ENCODE assay signal across 18 cellular contexts in genomic region chr5:91123291-91123690, GRCh38.
DNase-seq lines count a peak whose midpoint lies in the region; ATAC-seq and TF ChIP-seq lines count a peak whose summit lies in the region.
"Had no signal": no experiment of that assay in that cellular context is flagged by ENCODE, and none has a peak within 500 bp of the region (broad histone marks: within the 10 kb centered on the region; RNA-seq: fewer than 3 reads in every experiment).

No MANE protein-coding gene starts in this region.

- H3K4me1 ChIP-seq in left ventricle myocardium inferior: peaks cover 85% of the 10 kb centered on the region
- H3K4me1 ChIP-seq in mesendoderm (ENCODE audit: control insufficient read depth, low read depth, low read length): no peaks in the 10 kb centered on the region
- H3K4me1 ChIP-seq in stomach smooth muscle (ENCODE audit: control insufficient read depth, insufficient read depth, low read length): peaks cover 51% of the 10 kb centered on the region
- H3K4me1 ChIP-seq: BLaER1 had no signal

- H3K18ac ChIP-seq in mesendoderm (ENCODE audit: low read length): no peak overlapping the region

- H3K9ac ChIP-seq in mesendoderm (ENCODE audit: low read length) (no peak overlapping the region), stomach smooth muscle (ENCODE audit: low read length in 2 of 2) (no peak overlapping the region)
- H3K9ac ChIP-seq: BLaER1 had no signal

- no peaks in the 10 kb centered on the region for H3K27me3 Mint-ChIP-seq in stimulated activated naive B cell treated with anti-CD40 and anti-IgM and Interleukin-4, amounts not matched to agents 10 μg/mL and 1 μg/mL and 100 μg/mL, for 72 hours
- H3K27me3 Mint-ChIP-seq: CD4-positive, alpha-beta memory T cell had no signal

- H3K9me3 ChIP-seq in left ventricle myocardium inferior (replicated peaks) (no peaks in the 10 kb centered on the region), stomach smooth muscle (ENCODE audit: control insufficient read depth in 2 of 2, low read length in 2 of 2) (no peaks in the 10 kb centered on the region)
- H3K9me3 ChIP-seq: A549, BLaER1 had no signal

- H2AK5ac ChIP-seq in mesendoderm (ENCODE audit: low read length): no peak overlapping the region

- H4K5ac ChIP-seq in mesendoderm (ENCODE audit: low read length): no peak overlapping the region

- TF ChIP-seq CTCF in left ventricle myocardium inferior (IDR thresholded peaks at IDR 0.05; ENCODE audit: borderline replicate concordance) (no peak), GM20000 (IDR thresholded peaks at IDR 0.05; ENCODE audit: extremely low read depth, missing control alignments) (no peak)

- H3K27ac Mint-ChIP-seq in stimulated activated naive B cell treated with anti-CD40 and anti-IgM and Interleukin-4, amounts not matched to agents 10 μg/mL and 1 μg/mL and 100 μg/mL, for 72 hours: no peak overlapping the region
- H3K27ac Mint-ChIP-seq: CD4-positive, alpha-beta memory T cell had no signal

- intact Hi-C loops in left ventricle myocardium inferior (cut with micrococcal nuclease) (no loop called here), left cardiac atrium (cut with DNase I) (loop anchor here in 1 of 2 donors (10.0 kb wide), 1 partner anchor 92 kb away; no protein-coding TSS in a partner anchor)

- no peak overlapping the region for H3K56ac ChIP-seq in mesendoderm (ENCODE audit: low read length)

- H4K8ac ChIP-seq in mesendoderm (ENCODE audit: low read depth, low read length): no peak overlapping the region

- H3K4me3 Mint-ChIP-seq in stimulated activated naive B cell treated with anti-CD40 and anti-IgM and Interleukin-4, amounts not matched to agents 10 μg/mL and 1 μg/mL and 100 μg/mL, for 72 hours: no peak overlapping the region
- H3K4me3 Mint-ChIP-seq: CD4-positive, alpha-beta memory T cell had no signal

- no peak overlapping the region for H3K4ac ChIP-seq in mesendoderm (ENCODE audit: low read depth, low read length)

- no peaks in the 10 kb centered on the region for H3K79me1 ChIP-seq in mesendoderm (ENCODE audit: low read length)

- no peaks in the 10 kb centered on the region for H3K9me3 Mint-ChIP-seq in stimulated activated naive B cell treated with anti-CD40 and anti-IgM and Interleukin-4, amounts not matched to agents 10 μg/mL and 1 μg/mL and 100 μg/mL, for 72 hours
- H3K9me3 Mint-ChIP-seq: CD4-positive, alpha-beta memory T cell had no signal

- H3K79me2 ChIP-seq in mesendoderm (ENCODE audit: control insufficient read depth, insufficient read depth, low read length): no peaks in the 10 kb centered on the region

- no peak overlapping the region for H3K23ac ChIP-seq in mesendoderm (ENCODE audit: low read length)

- WGBS in mesendoderm (ENCODE audit: extremely low coverage, insufficient coverage, low lambda C conversion rate): no CpG with 5 or more reads among the region's 3 CpGs

- H2BK5ac ChIP-seq in mesendoderm (ENCODE audit: low read length): no peak overlapping the region

- ATAC-seq in left cardiac atrium: no peak
- ATAC-seq in stimulated activated naive B cell treated with anti-CD40 and anti-IgM and Interleukin-4, amounts not matched to agents 10 μg/mL and 1 μg/mL and 100 μg/mL, for 72 hours (replicated peaks): no peak
- ATAC-seq: A549 had no signal

- no peaks in the 10 kb centered on the region for H3K27me3 ChIP-seq in left ventricle myocardium inferior (ENCODE audit: low read depth)
- no peaks in the 10 kb centered on the region for H3K27me3 ChIP-seq in mesendoderm (ENCODE audit: insufficient read depth, low read length, poor library complexity)
- no peaks in the 10 kb centered on the region for H3K27me3 ChIP-seq in stomach smooth muscle (ENCODE audit: control insufficient read depth in 1 of 2, insufficient read depth in 2 of 2, low read length in 2 of 2)
- H3K27me3 ChIP-seq: BLaER1 had no signal

- no peak for DNase-seq in left ventricle myocardium inferior
- DNase-seq in left cardiac atrium: no peak
- DNase-seq in mesendoderm: peak; percentile 55
- no peak for DNase-seq in GM20000 (ENCODE audit: low spot score)
- no peak for DNase-seq in stimulated activated naive B cell treated with anti-CD40 and anti-IgM and Interleukin-4, amounts not matched to agents 10 μg/mL and 1 μg/mL and 100 μg/mL, for 72 hours
- no peak for DNase-seq in NCI-H1417 treated with DMSO at 0.1 percent for 48 hours (lab: John Stamatoyannopoulos, UW)
- DNase-seq: CD4-positive, alpha-beta memory T cell; KBM-7; NCI-H1105; NCI-H1694 treated with DMSO at 0.1 percent for 48 hours; NCI-H2227 treated with DMSO at 0.1 percent for 48 hours; NCI-H510A treated with DMSO at 0.1 percent for 48 hours; PC-9; SIG-M5 had no signal

- H3K4me1 Mint-ChIP-seq in stimulated activated naive B cell treated with anti-CD40 and anti-IgM and Interleukin-4, amounts not matched to agents 10 μg/mL and 1 μg/mL and 100 μg/mL, for 72 hours: no peaks in the 10 kb centered on the region
- H3K4me1 Mint-ChIP-seq: CD4-positive, alpha-beta memory T cell had no signal

- H2BK120ac ChIP-seq in mesendoderm (ENCODE audit: low read depth, low read length): no peak overlapping the region

- H3K27ac ChIP-seq in left ventricle myocardium inferior (replicated peaks) (peak overlapping the region; percentile 78), mesendoderm (ENCODE audit: low read depth, low read length) (no peak overlapping the region), stomach smooth muscle (ENCODE audit: low read length) (peak overlapping the region; percentile 58)
- H3K27ac ChIP-seq: BLaER1, PC-9, RWPE1 had no signal

- H3K4me3 ChIP-seq in left ventricle myocardium inferior (no peak overlapping the region), mesendoderm (ENCODE audit: low read length) (no peak overlapping the region), stomach smooth muscle (ENCODE audit: low read length in 2 of 2) (no peak overlapping the region)
- H3K4me3 ChIP-seq: A549, BLaER1, PC-9 had no signal

- H3K36me3 Mint-ChIP-seq in stimulated activated naive B cell treated with anti-CD40 and anti-IgM and Interleukin-4, amounts not matched to agents 10 μg/mL and 1 μg/mL and 100 μg/mL, for 72 hours: no peaks in the 10 kb centered on the region
- H3K36me3 Mint-ChIP-seq: CD4-positive, alpha-beta memory T cell had no signal

- no peak overlapping the region for H2BK15ac ChIP-seq in mesendoderm (replicated peaks; ENCODE audit: low read depth)

- no peak overlapping the region for H3K4me2 ChIP-seq in mesendoderm (ENCODE audit: low read length)
- H3K4me2 ChIP-seq: A549, BLaER1, PC-9 had no signal

- H3K36me3 ChIP-seq in left ventricle myocardium inferior (no peaks in the 10 kb centered on the region), mesendoderm (ENCODE audit: control insufficient read depth, insufficient read depth, low read length) (no peaks in the 10 kb centered on the region), stomach smooth muscle (ENCODE audit: control insufficient read depth in 2 of 2, insufficient read depth in 2 of 2, low read length in 2 of 2) (no peaks in the 10 kb centered on the region)
- H3K36me3 ChIP-seq: BLaER1 had no signal
